9 cellular contexts compared by ENCODE assay signal in genomic region chr2:10079931-10080535, GRCh38. TPM values are rescaled to one million over a fixed set of nuclear protein-coding genes. Genes with fewer than 3 reads are reported as not detected.
A peak's percentile ranks its signal among the peaks of the same experiment; 100 is the strongest.
DNase-seq lines count a peak whose midpoint lies in the region; ATAC-seq and TF ChIP-seq lines count a peak whose summit lies in the region.
"Had no signal": no experiment of that assay in that cellular context is flagged by ENCODE, and none has a peak within 500 bp of the region (broad histone marks: within the 10 kb centered on the region; RNA-seq: fewer than 3 reads in every experiment).

TSS of gene CYS1 (minus strand) at chr2:10080411. CDS start at chr2:10080223, 188 bp downstream.

- ATAC-seq in GM18505 (IDR thresholded peaks at IDR 0.05; ENCODE audit: unreplicated experiment): peak; percentile 39
- peak; percentile 30 for ATAC-seq in HG03460 (IDR thresholded peaks at IDR 0.05; ENCODE audit: unreplicated experiment)

- H3K4me1 ChIP-seq in adrenal gland (replicated peaks in 1 of 2) (peaks cover 0 to 15% of the 10 kb centered on the region in 2 donors), iPS-15b (ENCODE audit: control insufficient read depth, insufficient read depth, low read length) (peaks cover 7% of the 10 kb centered on the region), spleen (peaks cover 5 to 31% (median 23%) of the 10 kb centered on the region in 6 donors)

- H3K27ac ChIP-seq in adrenal gland (peak within 1 kb of the TSS in 3 of 5 donors; percentile 12 to 80 (median 34)), spleen (peak within 1 kb of the TSS in 6 of 8 donors; percentile 32 to 77 (median 71))

- TF ChIP-seq POLR2A in GM18505 (IDR thresholded peaks at IDR 0.05; ENCODE audit: borderline replicate concordance, extremely low read depth, insufficient read depth, insufficient read length) (no peak), adrenal gland (IDR thresholded peaks at IDR 0.05) (no peak), spleen (IDR thresholded peaks at IDR 0.05) (no peak)

- H3K27me3 ChIP-seq in adrenal gland (peaks cover 39% of the 10 kb centered on the region), iPS-15b (ENCODE audit: control insufficient read depth, insufficient read depth, low read length) (peaks cover 28% of the 10 kb centered on the region), spleen (replicated peaks in 1 of 7) (peaks cover 4 to 100% (median 68%) of the 10 kb centered on the region in 7 donors)

- 1 to 2% methylated on average over 63 to 86 of the region's 88 CpGs; no CpG with 5 or more reads in 2 of the 4 donors for WGBS in adrenal gland, 4 donors
- WGBS in spleen, 5 donors: 0 to 2% (median 1%) methylated on average over 7 to 88 of the region's 88 CpGs; no CpG with 5 or more reads in 1 of the 5 donors

- no peaks in the 10 kb centered on the region for H3K36me3 ChIP-seq in adrenal gland (replicated peaks in 1 of 2)
- no peaks in the 10 kb centered on the region for H3K36me3 ChIP-seq in iPS-15b (ENCODE audit: control insufficient read depth, insufficient read depth, low read length)
- no peaks in the 10 kb centered on the region for H3K36me3 ChIP-seq in spleen

- no peak within 1 kb of the TSS for H3K9ac ChIP-seq in iPS-15b (ENCODE audit: low read depth, low read length)

- intact Hi-C loops in adrenal gland (cut with DNase I) (no loop called here), spleen (cut with DNase I; ENCODE audit: low total_unique reads) (loop anchor here (10.0 kb wide), 1 partner anchor 585 kb away; no protein-coding TSS in a partner anchor), posterior vena cava (cut with DNase I) (loop anchor here in 1 of 2 donors (10.0 kb wide), 1 partner anchor 355 kb away; no protein-coding TSS in a partner anchor)

- H3K9me3 ChIP-seq in adrenal gland (replicated peaks in 1 of 3) (no peaks in the 10 kb centered on the region), iPS-15b (ENCODE audit: control insufficient read depth, insufficient read depth, low read length) (no peaks in the 10 kb centered on the region), spleen (no peaks in the 10 kb centered on the region)

- peak; percentile 84 for DNase-seq in AG08396 (ENCODE audit: low spot score)
- no peak for DNase-seq in adrenal gland
- DNase-seq in spleen: no peak
- no peak for DNase-seq in posterior vena cava (ENCODE audit: low spot score)
- DNase-seq in effector CD4-positive, alpha-beta T cell: no peak

- TF ChIP-seq CTCF in adrenal gland (IDR thresholded peaks at IDR 0.05) (peak in 1 of 6 experiments; percentile 36), spleen (IDR thresholded peaks at IDR 0.05 in 8 of 11, conservative IDR thresholded peaks at IDR 0.05 in 3 of 11) (no peak)

- H3K4me3 ChIP-seq in adrenal gland (peak within 1 kb of the TSS in 2 of 4 donors; percentile 7 to 83), iPS-15b (ENCODE audit: low read depth, low read length) (peak within 1 kb of the TSS; percentile 48), spleen (peak within 1 kb of the TSS; percentile 12 to 66 (median 39))

RNA-seq across cellular contexts. Expression of gene CYS1, which starts in this region (rescaled TPM):
- 1 to 10 TPM in 6 of 8 donors, under 1 TPM in 2; 0.18 to 3.6 (median 1.6) TPM for total RNA-seq in adrenal gland
- 1 to 10 TPM in 1 of 3 donors, under 1 TPM in 2; 0.05 to 1.1 (median 0.48) TPM for polyA plus RNA-seq in adrenal gland
- total RNA-seq in spleen: 1 to 10 TPM in 6 of 7 donors, under 1 TPM in 1; 0.97 to 2.9 (median 1.7) TPM
- under 1 TPM; 0.38 to 0.56 (median 0.43) TPM for polyA plus RNA-seq in spleen
- total RNA-seq in posterior vena cava: 1 to 10 TPM; 3.0 to 9.1 TPM
- total RNA-seq: LHCN-M2 had no signal
